15 cellular contexts compared by ENCODE assay signal in the genomic region with DNA sequence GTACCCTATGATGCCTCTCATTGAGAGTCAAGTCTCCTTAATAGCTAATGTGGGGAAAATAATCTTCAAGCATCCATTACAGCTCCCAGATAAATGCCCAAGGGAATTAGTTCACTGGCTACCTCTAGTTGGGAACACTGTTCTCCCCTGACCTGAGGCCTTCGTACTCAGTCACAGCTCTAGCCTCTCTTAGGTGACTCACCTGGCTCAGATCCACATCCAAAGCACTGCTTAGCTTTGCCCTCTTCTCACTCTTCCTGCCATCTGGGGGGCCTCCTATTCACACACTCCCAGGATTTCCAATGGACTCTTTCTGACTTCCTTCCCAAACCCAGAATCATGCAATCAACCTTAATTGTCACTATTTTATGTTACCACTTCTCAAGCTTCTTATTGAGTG.
"Had no signal": no experiment of that assay in that cellular context is flagged by ENCODE, and none has a peak within 500 bp of the region (broad histone marks: within the 10 kb centered on the region; RNA-seq: fewer than 3 reads in every experiment).

No MANE protein-coding gene starts in this region.

- H3K27me3 Mint-ChIP-seq: brain; dendritic cell treated with granulocyte-macrophage colony-stimulating factor and Interleukin-4, amounts not matched to agents 40 ng/mL and 50 ng/mL, for 4 days; effector memory CD8-positive, alpha-beta T cell; naive thymus-derived CD8-positive, alpha-beta T cell had no signal

- H3K9me3 Mint-ChIP-seq: activated naive CD4-positive, alpha-beta T cell treated with anti-CD3 and anti-CD28 coated beads, Interleukin-2, amount 50 U/mL, for 72 hours; activated T-cell treated with anti-CD3 and anti-CD28 coated beads, Interleukin-2, amount 50 U/mL, for 4 hours; dendritic cell treated with granulocyte-macrophage colony-stimulating factor and Interleukin-4, amounts not matched to agents 40 ng/mL and 50 ng/mL, for 4 days; T-helper 2 cell treated with Interferon-gamma antibody and Interleukin-4, amounts not matched to agents 5 μg/mL and 100 μg/mL, for 36 hours had no signal

- H3K27ac Mint-ChIP-seq: activated naive CD4-positive, alpha-beta T cell treated with anti-CD3 and anti-CD28 coated beads, Interleukin-2, amount 50 U/mL, for 72 hours; brain; dendritic cell treated with granulocyte-macrophage colony-stimulating factor and Interleukin-4, amounts not matched to agents 40 ng/mL and 50 ng/mL, for 4 days; effector memory CD8-positive, alpha-beta T cell; naive thymus-derived CD8-positive, alpha-beta T cell; stimulated activated effector memory CD8-positive, alpha-beta T cell treated with anti-CD3 and anti-CD28 coated beads, Interleukin-12 subunit alpha, Interleukin-12 subunit beta, amount 100 ng/mL, for 72 hours; T-helper 2 cell treated with Interferon-gamma antibody and Interleukin-4, amounts not matched to agents 5 μg/mL and 100 μg/mL, for 36 hours had no signal

- H3K36me3 Mint-ChIP-seq: activated naive CD4-positive, alpha-beta T cell treated with anti-CD3 and anti-CD28 coated beads, Interleukin-2, amount 50 U/mL, for 72 hours; brain; naive thymus-derived CD8-positive, alpha-beta T cell; stimulated activated effector memory CD8-positive, alpha-beta T cell treated with anti-CD3 and anti-CD28 coated beads, Interleukin-12 subunit alpha, Interleukin-12 subunit beta, amount 100 ng/mL, for 72 hours had no signal

- DNase-seq: activated CD4-positive, alpha-beta T cell treated with anti-CD3 and anti-CD28 coated beads, Interleukin-2, amount 50 U/mL, for 48 hours; activated effector memory CD4-positive, alpha-beta T cell treated with anti-CD3 and anti-CD28 coated beads, Interleukin-2, amount 50 U/mL, for 16 hours; activated T-cell treated with anti-CD3 and anti-CD28 coated beads, Interleukin-2, amount 50 U/mL, for 4 hours; amniotic stem cell; cerebellar nuclear complex; effector memory CD8-positive, alpha-beta T cell; left colon; mucosa of descending colon; naive thymus-derived CD8-positive, alpha-beta T cell; right cardiac atrium had no signal

- H3K4me3 Mint-ChIP-seq: activated T-cell treated with anti-CD3 and anti-CD28 coated beads, Interleukin-2, amount 50 U/mL, for 4 hours; brain; dendritic cell treated with granulocyte-macrophage colony-stimulating factor and Interleukin-4, amounts not matched to agents 40 ng/mL and 50 ng/mL, for 4 days; effector memory CD8-positive, alpha-beta T cell; naive thymus-derived CD8-positive, alpha-beta T cell; stimulated activated effector memory CD8-positive, alpha-beta T cell treated with anti-CD3 and anti-CD28 coated beads, Interleukin-12 subunit alpha, Interleukin-12 subunit beta, amount 100 ng/mL, for 72 hours; T-helper 2 cell treated with Interferon-gamma antibody and Interleukin-4, amounts not matched to agents 5 μg/mL and 100 μg/mL, for 36 hours had no signal
